In genomic region chr18:13281406-13281805, GRCh38 we compare ENCODE assay signal across 20 cellular contexts.
"Had no signal": no experiment of that assay in that cellular context is flagged by ENCODE, and none has a peak within 500 bp of the region (broad histone marks: within the 10 kb centered on the region; RNA-seq: fewer than 3 reads in every experiment).

No MANE protein-coding gene starts in this region.

- DNase-seq: activated CD4-positive, alpha-beta T cell treated with anti-CD3 and anti-CD28 coated beads for 1 hour; activated gamma-delta T cell treated with Interleukin-2 at 50 U/mL for 16 hours; aorta; brain microvascular endothelial cell; colonic mucosa; left ventricle myocardium superior; mammary epithelial cell; naive B cell; SK-N-SH; stimulated activated CD4-positive, alpha-beta T cell treated with anti-CD3 and anti-CD28 coated beads, Interleukin-4, amount 100 ng/mL, for 24 hours; stimulated activated naive CD8-positive, alpha-beta T cell treated with anti-CD3 and anti-CD28 coated beads, Interleukin-15, Interleukin-2, amounts not matched to agents 100 U/mL and 50 U/mL, for 24 hours; upper lobe of left lung had no signal

- H3K4me3 Mint-ChIP-seq: activated naive CD4-positive, alpha-beta T cell treated with anti-CD3 and anti-CD28 coated beads, Interleukin-2, amount 50 U/mL, for 24 hours; activated T-helper 1 cell treated with anti-CD3 and anti-CD28 coated beads, Interleukin-12 subunit alpha, Interleukin-12 subunit beta, Interleukin-2, Interleukin-4 antibody, amounts not matched to agents 30 ng/mL and 10 ng/mL and 1 ng/mL, durations not matched to agents 14 hours and 24 hours and 36 hours; central memory CD8-positive, alpha-beta T cell; naive B cell; neural crest cell had no signal

- H3K27ac Mint-ChIP-seq: naive B cell had no signal

- H3K9ac ChIP-seq: SK-N-SH had no signal

- H3K27me3 ChIP-seq: colonic mucosa, gastroesophageal sphincter, upper lobe of left lung had no signal

- H3K36me3 ChIP-seq: brain microvascular endothelial cell, colonic mucosa, prostate gland, upper lobe of left lung had no signal

- H3K4me3 ChIP-seq: colonic mucosa, gastroesophageal sphincter, prostate gland, upper lobe of left lung had no signal

- H3K27ac ChIP-seq: brain microvascular endothelial cell, colonic mucosa, gastroesophageal sphincter, prostate gland, upper lobe of left lung, VCaP had no signal

- ATAC-seq: gastroesophageal sphincter; left ventricle myocardium superior; stimulated activated naive CD8-positive, alpha-beta T cell treated with anti-CD3 and anti-CD28 coated beads, Interleukin-15, Interleukin-2, amounts not matched to agents 100 U/mL and 50 U/mL, for 24 hours had no signal

- H3K4me2 ChIP-seq: SK-N-SH had no signal

- FAIRE-seq: islet of Langerhans had no signal

- H3K9me3 ChIP-seq: colonic mucosa, gastroesophageal sphincter, prostate gland, SK-N-SH, upper lobe of left lung had no signal

- H3K27me3 Mint-ChIP-seq: activated naive CD4-positive, alpha-beta T cell treated with anti-CD3 and anti-CD28 coated beads, Interleukin-2, amount 50 U/mL, for 24 hours had no signal

- H3K9me3 Mint-ChIP-seq: activated naive CD4-positive, alpha-beta T cell treated with anti-CD3 and anti-CD28 coated beads, Interleukin-2, amount 50 U/mL, for 24 hours; activated T-helper 1 cell treated with anti-CD3 and anti-CD28 coated beads, Interleukin-12 subunit alpha, Interleukin-12 subunit beta, Interleukin-2, Interleukin-4 antibody, amounts not matched to agents 30 ng/mL and 10 ng/mL and 1 ng/mL, durations not matched to agents 14 hours and 24 hours and 36 hours; central memory CD8-positive, alpha-beta T cell had no signal

- H3K4me1 ChIP-seq: colonic mucosa, prostate gland, upper lobe of left lung had no signal

- H3K36me3 Mint-ChIP-seq: activated naive CD4-positive, alpha-beta T cell treated with anti-CD3 and anti-CD28 coated beads, Interleukin-2, amount 50 U/mL, for 24 hours; naive B cell had no signal
